ENCODE assay signal across 12 cellular contexts in the genomic region with DNA sequence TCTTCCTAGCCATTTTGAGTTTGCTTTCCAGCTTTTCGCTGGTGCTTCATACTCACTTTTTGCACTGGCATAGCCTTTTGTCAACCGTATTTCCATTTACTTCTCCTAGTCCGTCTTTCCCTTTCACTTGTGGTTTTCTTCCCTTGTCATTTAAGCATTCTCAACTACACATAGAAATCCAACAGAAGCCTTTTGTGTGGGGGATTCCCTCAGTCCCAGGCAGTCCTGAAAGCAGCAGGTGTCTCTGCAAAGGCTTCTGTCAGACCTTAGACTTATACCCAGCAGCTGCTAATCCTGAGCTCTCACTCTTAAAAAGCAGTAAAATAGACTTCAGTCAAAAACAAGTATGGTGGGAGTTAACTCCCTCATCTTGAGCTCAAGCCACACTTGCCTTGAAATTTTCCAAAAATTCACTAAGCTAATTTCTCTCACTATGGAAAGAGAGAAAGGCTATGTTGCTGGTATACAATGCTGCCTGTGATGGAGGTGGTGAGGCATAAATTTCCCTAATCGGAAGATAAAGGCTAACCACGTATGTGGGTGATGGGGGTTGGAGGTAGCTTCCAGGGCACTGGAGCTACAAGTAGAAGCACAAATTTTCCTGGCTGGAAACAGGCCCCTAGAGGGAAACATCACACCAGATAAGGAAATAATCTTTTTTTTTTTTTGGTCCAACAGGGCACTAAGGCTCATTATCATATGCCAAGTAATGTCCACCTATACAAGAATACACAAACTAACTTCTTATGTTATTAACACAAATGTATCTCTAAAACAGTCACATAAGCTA. TPM values are rescaled to one million over a fixed set of nuclear protein-coding genes. Genes with fewer than 3 reads are reported as not detected.
A peak's percentile ranks its signal among the peaks of the same experiment; 100 is the strongest.
DNase-seq lines count a peak whose midpoint lies in the region; ATAC-seq, FAIRE-seq and TF ChIP-seq lines count a peak whose summit lies in the region.
"Had no signal": no experiment of that assay in that cellular context is flagged by ENCODE, and none has a peak within 500 bp of the region (broad histone marks: within the 10 kb centered on the region; RNA-seq: fewer than 3 reads in every experiment).

No MANE protein-coding gene starts in this region.

- H3K4me3 ChIP-seq in H1 (ENCODE audit: extremely low read depth in 1 of 4, insufficient read depth in 2 of 4, low read depth in 3 of 4, low read length in 4 of 4) (peak overlapping the region in 2 of 4 experiments; percentile 2 to 28; a peak in 2 of 8 replicates), PC-9 (no peak overlapping the region)

- H4K5ac ChIP-seq in H1 (ENCODE audit: insufficient read length, low read depth, low read length), result no peak overlapping the region

- peak overlapping the region; percentile 80; the same call in 1 of the 2 replicates for H2BK5ac ChIP-seq in H1 (ENCODE audit: low read depth, low read length)

- no peak overlapping the region for H4K91ac ChIP-seq in H1 (replicated peaks; ENCODE audit: insufficient read length, low read length)

- no peak overlapping the region for H3K23ac ChIP-seq in H1 (ENCODE audit: insufficient read length)

- DNase-seq in GM13977 (ENCODE audit: low spot score), result peak; percentile 57
- no peak for DNase-seq in H1 (ENCODE audit: low read depth in 1 of 2, low spot score in 2 of 2)
- no peak for DNase-seq in cardiac septum (ENCODE audit: low spot score)
- DNase-seq in SIG-M5 treated with dmso at 0.1 percent for 504 hours (lab: John Stamatoyannopoulos, UW; ENCODE audit: unreplicated experiment), result no peak
- DNase-seq in PC-9, result no peak
- no peak for DNase-seq in RCC 7860 (ENCODE audit: low spot score)
- DNase-seq: Calu3 had no signal

- H3K56ac ChIP-seq in H1 (replicated peaks; ENCODE audit: insufficient read length, low read depth, low read length), result no peak overlapping the region

- POLR2A ChIA-PET in H1 (lab: Charles Lee; ENCODE audit: partially characterized antibody), result interaction anchor here (1.3 kb wide), 1 partner anchor 44 kb away, joined by 3 read pairs; no protein-coding TSS in a partner anchor
- POLR2A ChIA-PET in PC-9 (lab: Charles Lee; ENCODE audit: unreplicated experiment), result no interaction called here

- H3K36me3 ChIP-seq in H1 (ENCODE audit: control insufficient read depth in 2 of 4, insufficient read depth in 4 of 4, low read length in 3 of 4), result no peaks in the 10 kb centered on the region; a peak in 1 of 8 replicates
- no peaks in the 10 kb centered on the region for H3K36me3 ChIP-seq in PC-9 (ENCODE audit: low read depth)

- CTCF ChIA-PET in H1 (lab: Charles Lee; ENCODE audit: partially characterized antibody), result interaction anchor here (0.6 to 5.2 kb wide), 18 partner anchors 8 to 1442 kb away, joined by 3 to 32 read pairs (median 4); partner anchors contain the start of gene MOB3B
- CTCF ChIA-PET in PC-9 (lab: Charles Lee), result no interaction called here

- no TSS peak for BruUV-seq in PC-9 (replicated peaks; lab: Mats Ljungman, UMichigan)

- peaks cover 11 to 27% (median 18%) of the 10 kb centered on the region in 4 experiments; a peak in 6 of 7 replicates for H3K4me1 ChIP-seq in H1 (replicated peaks in 1 of 4; ENCODE audit: control insufficient read depth in 3 of 4, insufficient read depth in 4 of 4, low read length in 3 of 4)
- no peaks in the 10 kb centered on the region for H3K4me1 ChIP-seq in PC-9 (replicated peaks; ENCODE audit: insufficient read depth)

- H2AFZ ChIP-seq in H1 (ENCODE audit: low read length) (no peak overlapping the region), PC-9 (no peak overlapping the region)

- peak overlapping the region; percentile 16 for H3K4ac ChIP-seq in H1 (replicated peaks; ENCODE audit: insufficient read length, low read depth, low read length)

- H3K9me3 ChIP-seq in H1 (ENCODE audit: insufficient read depth in 2 of 2, low read depth in 1 of 2, low read length in 1 of 2) (no peaks in the 10 kb centered on the region), PC-9 (ENCODE audit: insufficient read depth, low read depth) (no peaks in the 10 kb centered on the region)

- no peak overlapping the region for H2BK120ac ChIP-seq in H1 (replicated peaks; ENCODE audit: low read depth, low read length)

- no peaks in the 10 kb centered on the region for H4K20me1 ChIP-seq in H1 (replicated peaks in 1 of 2; ENCODE audit: control insufficient read depth in 1 of 2, insufficient read depth in 2 of 2, low read length in 2 of 2)
- no peaks in the 10 kb centered on the region for H4K20me1 ChIP-seq in PC-9 (ENCODE audit: insufficient read depth)

- peaks cover 2% of the 10 kb centered on the region; the same call in 1 of the 2 replicates for H3K79me1 ChIP-seq in H1 (ENCODE audit: low read depth, low read length)

- H3K79me2 ChIP-seq in H1 (ENCODE audit: control insufficient read depth in 1 of 2, insufficient read depth in 2 of 2, low read length in 2 of 2), result peaks cover 0 to 3% of the 10 kb centered on the region in 2 experiments; a peak in 1 of 4 replicates
- H3K79me2 ChIP-seq in PC-9 (ENCODE audit: low read depth), result no peaks in the 10 kb centered on the region

- H2BK12ac ChIP-seq in H1 (ENCODE audit: low read depth, low read length), result no peak overlapping the region

- intact Hi-C loops in cardiac septum (cut with DNase I) (no loop called here), PC-9 (cut with micrococcal nuclease; ENCODE audit: unreplicated experiment) (no loop called here)

- no peak overlapping the region; a peak in 1 of 7 replicates for H3K9ac ChIP-seq in H1 (replicated peaks in 1 of 4; ENCODE audit: extremely low read depth in 1 of 4, low read depth in 3 of 4, low read length in 3 of 4)

- H3K14ac ChIP-seq in H1 (ENCODE audit: insufficient read length), result no peak overlapping the region

- no peak overlapping the region for H2BK15ac ChIP-seq in H1 (ENCODE audit: low read length)

- H2BK20ac ChIP-seq in H1 (ENCODE audit: low read length), result peak overlapping the region; percentile 62; the same call in 1 of the 2 replicates

- TF ChIP-seq CTCF in GM13977 (IDR thresholded peaks at IDR 0.05; ENCODE audit: extremely low read depth, insufficient read depth, missing control alignments) (no peak), H1 (IDR thresholded peaks at IDR 0.05; ENCODE audit: control extremely low read depth in 1 of 3, insufficient read depth in 1 of 3, low read depth in 1 of 3, low read length in 3 of 3) (peak in 1 of 3 experiments; percentile 3; a peak in 2 of 4 replicates), PC-9 (conservative IDR thresholded peaks at IDR 0.05) (no peak)

- H3F3A ChIP-seq in PC-9 (ENCODE audit: insufficient read depth, low read depth), result no peaks in the 10 kb centered on the region

- TF ChIP-seq RAD21 in H1 (IDR thresholded peaks at IDR 0.05 in 1 of 2, conservative IDR thresholded peaks at IDR 0.05 in 1 of 2; ENCODE audit: low read depth in 2 of 2, low read length in 2 of 2), result peak; percentile 30 to 32; a peak in 2 of 4 replicates

- no peaks in the 10 kb centered on the region for H3K9me2 ChIP-seq in PC-9 (ENCODE audit: insufficient read depth)

- no peak overlapping the region; the same call in 1 of the 2 replicates for H3K18ac ChIP-seq in H1 (ENCODE audit: extremely low read depth, low read length)

- H3K27me3 ChIP-seq in H1 (replicated peaks in 1 of 4; ENCODE audit: control insufficient read depth in 3 of 4, extremely low read depth in 1 of 4, insufficient read depth in 3 of 4, low read length in 3 of 4), result no peaks in the 10 kb centered on the region
- H3K27me3 ChIP-seq in PC-9 (ENCODE audit: insufficient read depth, low read depth), result no peaks in the 10 kb centered on the region

- peak; percentile 42 for FAIRE-seq in H1 (lab: Jason Lieb, UNC)
- no peak for FAIRE-seq in RCC 7860 (lab: Jason Lieb, UNC)

- peak; percentile 75 for ATAC-seq in GM21360 (IDR thresholded peaks at IDR 0.05; ENCODE audit: unreplicated experiment)
- ATAC-seq in HG03108 (IDR thresholded peaks at IDR 0.05; ENCODE audit: unreplicated experiment), result peak; percentile 81

- H3K27ac ChIP-seq in H1 (ENCODE audit: low read depth, low read length), result peak overlapping the region; percentile 50; the same call in 1 of the 2 replicates
- H3K27ac ChIP-seq in PC-9, result no peak overlapping the region

- TF ChIP-seq POLR2A in H1 (IDR thresholded peaks at IDR 0.05; ENCODE audit: control extremely low read depth in 1 of 2, low read depth in 2 of 2, low read length in 2 of 2), result no peak

- no peak overlapping the region for H2AK5ac ChIP-seq in H1 (ENCODE audit: low read depth, low read length)

- no peak for TF ChIP-seq EP300 in H1 (IDR thresholded peaks at IDR 0.05; ENCODE audit: borderline replicate concordance in 1 of 2, low read depth in 2 of 2, low read length in 2 of 2)

- 55% methylated on average over 5 of the region's 5 CpGs; no CpG with 5 or more reads in 1 of the 2 experiments for WGBS in H1 (ENCODE audit: extremely low coverage in 1 of 2, insufficient coverage in 1 of 2, insufficient read length in 1 of 2, insufficient replicate concordance in 2 of 2, low coverage in 1 of 2, low lambda C conversion rate in 2 of 2, missing lambda C conversion rate in 1 of 2), 2 experiments

- H3K4me2 ChIP-seq in H1 (ENCODE audit: insufficient read depth in 1 of 2, low read depth in 2 of 2, low read length in 2 of 2), result peak overlapping the region in 1 of 2 experiments; percentile 50; a peak in 3 of 4 replicates
- H3K4me2 ChIP-seq in PC-9, result no peak overlapping the region

- H4K8ac ChIP-seq in H1 (ENCODE audit: extremely low read depth, insufficient read depth, low read length), result no peak overlapping the region

- no peaks in the 10 kb centered on the region for H3K23me2 ChIP-seq in H1 (ENCODE audit: low read depth, low read length)

- in situ Hi-C loops in GM13977 (cut with MboI; ENCODE audit: low pct_unique_long_range_greater_than_20kb, low sequenced_read_pairs, unreplicated experiment), result no loop called here

RNA-seq across cellular contexts. Expression of gene IFNK, which starts 34.8 kb away (rescaled TPM):
- total RNA-seq in H1 (2021; fragmentation: NEBNext Ultra II Directional; extraction: Animal tissue kit (Norgen Biotek cat#: 25700)), result not detected in 2 replicates
- polyA plus RNA-seq in H1 (2011; rRNA removed), result not detected in 2 replicates
- polyA plus RNA-seq in H1 (2011; cell fraction: cytosol; rRNA removed), result not detected
- not detected for polyA plus RNA-seq in H1 (2011; cell fraction: nucleus; rRNA removed)
- 0.14 to 0.16 TPM in 2 of 4 replicates, not detected in the others for polyA plus RNA-seq in H1 (2012, experiment 1 of 2)
- not detected for polyA plus RNA-seq in H1 (2012, experiment 2 of 2)
- not detected for polyA plus RNA-seq in H1 (2013, experiment 1 of 2)
- polyA plus RNA-seq in H1 (2013, experiment 2 of 2), result not detected
- not detected in 2 replicates for polyA minus RNA-seq in H1 (2011; rRNA and poly(A)+ RNA removed)
- polyA minus RNA-seq in H1 (2011; cell fraction: cytosol; rRNA and poly(A)+ RNA removed), result not detected
- not detected for polyA minus RNA-seq in H1 (2011; cell fraction: nucleus; rRNA and poly(A)+ RNA removed)
- total RNA-seq in cardiac septum, result not detected
- not detected in 2 replicates for total RNA-seq in PC-9 (2021)
- total RNA-seq: Calu3, fibroblast of villous mesenchyme, LHCN-M2, pulmonary artery endothelial cell had no signal

RNA-seq across cellular contexts. Expression of gene MOB3B, which starts 40.3 kb away (rescaled TPM):
- total RNA-seq in H1 (2021; fragmentation: NEBNext Ultra II Directional; extraction: Animal tissue kit (Norgen Biotek cat#: 25700)), result 14.9 and 16.1 TPM in 2 replicates
- 6.9 and 12.7 TPM in 2 replicates for polyA plus RNA-seq in H1 (2011; rRNA removed)
- 8.9 TPM for polyA plus RNA-seq in H1 (2011; cell fraction: cytosol; rRNA removed)
- 5.2 TPM for polyA plus RNA-seq in H1 (2011; cell fraction: nucleus; rRNA removed)
- 9.6 to 12.9 TPM (median 10.4 TPM) in 4 replicates for polyA plus RNA-seq in H1 (2012, experiment 1 of 2)
- polyA plus RNA-seq in H1 (2012, experiment 2 of 2), result 5.1 TPM
- polyA plus RNA-seq in H1 (2013, experiment 1 of 2), result 13.6 TPM
- 14.4 TPM for polyA plus RNA-seq in H1 (2013, experiment 2 of 2)
- 29.0 and 38.6 TPM in 2 replicates for polyA minus RNA-seq in H1 (2011; rRNA and poly(A)+ RNA removed)
- 10.9 TPM for polyA minus RNA-seq in H1 (2011; cell fraction: cytosol; rRNA and poly(A)+ RNA removed)
- polyA minus RNA-seq in H1 (2011; cell fraction: nucleus; rRNA and poly(A)+ RNA removed), result 20.8 TPM
- 0.51 TPM for total RNA-seq in cardiac septum
- 2.7 and 4.4 TPM in 2 replicates for total RNA-seq in PC-9 (2021)
